ENCODE assay signal across 17 cellular contexts in genomic region chr17:64180089-64180488, GRCh38. TPM values are rescaled to one million over a fixed set of nuclear protein-coding genes. Genes with fewer than 3 reads are reported as not detected.
DNase-seq lines count a peak whose midpoint lies in the region; ATAC-seq and TF ChIP-seq lines count a peak whose summit lies in the region.
"Had no signal": no experiment of that assay in that cellular context is flagged by ENCODE, and none has a peak within 500 bp of the region (broad histone marks: within the 10 kb centered on the region; RNA-seq: fewer than 3 reads in every experiment).

No MANE protein-coding gene starts in this region.

- H3K36me3 ChIP-seq in gastroesophageal sphincter = peaks cover 0 to 6% of the 10 kb centered on the region in 2 donors
- H3K36me3 ChIP-seq: ovary had no signal

- peak overlapping the region in 3 of 4 donors; percentile 9 to 25 (median 12) for H3K27ac ChIP-seq in gastroesophageal sphincter
- H3K27ac ChIP-seq: C4-2B, ovary had no signal

- no peaks in the 10 kb centered on the region for H3K9me3 ChIP-seq in gastroesophageal sphincter
- H3K9me3 ChIP-seq: ovary had no signal

- peaks cover 0 to 49% (median 3%) of the 10 kb centered on the region in 3 donors for H3K4me1 ChIP-seq in gastroesophageal sphincter

- ATAC-seq in gastroesophageal sphincter = peak; percentile 44
- ATAC-seq: activated naive CD4-positive, alpha-beta T cell treated with anti-CD3 and anti-CD28 coated beads, Interleukin-2, amount 50 U/mL, for 72 hours; left colon; Right ventricle myocardium inferior; stimulated activated memory B cell treated with anti-CD40 and anti-IgM and Interleukin-4, amounts not matched to agents 10 μg/mL and 1 μg/mL and 100 μg/mL, for 72 hours had no signal

- H3K4me3 ChIP-seq in gastroesophageal sphincter = no peak overlapping the region
- H3K4me3 ChIP-seq in skeletal muscle cell (ENCODE audit: low read depth, low read length) = no peak overlapping the region
- H3K4me3 ChIP-seq: ovary had no signal

- no peaks in the 10 kb centered on the region for H3K27me3 ChIP-seq in gastroesophageal sphincter
- H3K27me3 ChIP-seq: ovary had no signal

- TF ChIP-seq CTCF in gastroesophageal sphincter (IDR thresholded peaks at IDR 0.05) = no peak

- WGBS in gastroesophageal sphincter (ENCODE audit: low coverage in 1 of 2), 2 donors = 28 to 32% methylated on average over 4 of the region's 4 CpGs

- TF ChIP-seq EP300 in gastroesophageal sphincter (IDR thresholded peaks at IDR 0.05) = no peak

- no peak for TF ChIP-seq POLR2A in gastroesophageal sphincter (IDR thresholded peaks at IDR 0.05)

- DNase-seq in ELR (ENCODE audit: low read depth) (peak; percentile 48), SIG-M5 (lab: John Stamatoyannopoulos, UW) (peak; percentile 75), skeletal muscle cell (ENCODE audit: low read depth) (peak; percentile 48), kidney tubule cell (ENCODE audit: low spot score) (no peak), AG08395 (ENCODE audit: low spot score) (no peak), inferior parietal cortex (ENCODE audit: extremely low spot score) (no peak)
- no peak for DNase-seq in activated CD4-positive, alpha-beta T cell treated with anti-CD3 and anti-CD28 coated beads for 1 hour
- DNase-seq: left colon; NCI-H1436 treated with DMSO at 0.1 percent for 48 hours; NCI-H524; ovary; stimulated activated CD4-positive, alpha-beta T cell treated with anti-CD3 and anti-CD28 coated beads, Interleukin-2, amount 100 ng/mL, for 48 hours had no signal

RNA-seq across cellular contexts. Expression of gene ERN1, which starts 50.1 kb away (rescaled TPM):
- total RNA-seq in gastroesophageal sphincter = 10 to 100 TPM in 3 of 4 donors, 1 to 10 TPM in 1; 8.4 to 12.8 (median 12.1) TPM

Comparison
In these comparisons a context has a peak if more than half of its experiments do, and no peak if none do; other contexts are left out.
1. DNase-seq: peak in ELR (single experiment), SIG-M5 (single experiment) and skeletal muscle cell (single experiment); none in kidney tubule cell (single experiment), AG08395 (single experiment), inferior parietal cortex (single experiment) and activated CD4-positive, alpha-beta T cell treated with anti-CD3 and anti-CD28 coated beads for 1 hour (single experiment).